ENCODE assay signal across 9 cellular contexts in the genomic region with DNA sequence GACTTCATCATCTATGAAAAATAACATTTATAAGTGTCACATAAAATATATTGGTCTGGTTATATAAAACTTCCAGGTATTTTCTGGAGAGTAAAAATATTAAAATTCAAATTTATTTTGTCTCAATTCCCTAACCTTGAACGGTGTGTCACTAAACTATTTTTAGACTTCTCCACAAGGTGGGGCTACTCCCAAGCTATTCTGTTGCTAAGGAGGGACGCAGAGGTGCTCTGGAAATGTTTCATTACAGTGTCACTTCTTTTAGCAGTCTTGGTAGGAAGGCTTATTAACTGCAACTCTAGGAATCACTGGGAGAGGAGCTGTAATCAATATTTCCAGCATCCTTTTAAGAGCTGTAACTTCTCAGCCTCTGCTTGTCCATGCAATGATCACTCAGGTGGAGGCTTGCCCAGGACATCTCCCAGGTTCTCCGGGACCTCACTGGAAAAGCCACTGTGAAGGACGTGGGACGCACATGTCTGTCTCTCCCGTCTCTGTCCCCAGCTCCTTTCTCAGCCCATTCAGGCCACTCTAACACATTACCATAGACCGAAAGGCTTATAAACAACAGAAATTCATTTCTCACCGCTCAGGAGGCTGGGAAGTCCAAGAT. TPM values are rescaled to one million over a fixed set of nuclear protein-coding genes. Genes with fewer than 3 reads are reported as not detected.
DNase-seq lines count a peak whose midpoint lies in the region; ATAC-seq, FAIRE-seq and TF ChIP-seq lines count a peak whose summit lies in the region.
"Had no signal": no experiment of that assay in that cellular context is flagged by ENCODE, and none has a peak within 500 bp of the region (broad histone marks: within the 10 kb centered on the region; RNA-seq: fewer than 3 reads in every experiment).

No MANE protein-coding gene starts in this region.

- H3K4me1 Mint-ChIP-seq in activated naive CD8-positive, alpha-beta T cell treated with anti-CD3 and anti-CD28 coated beads, Interleukin-2, amount 50 U/mL, for 24 hours = no peaks in the 10 kb centered on the region

- H3K9ac ChIP-seq in kidney (ENCODE audit: low read length in 2 of 2) = no peak overlapping the region

- intact Hi-C loops in kidney (cut with DNase I) = no loop called here

- H3K36me3 Mint-ChIP-seq in activated naive CD8-positive, alpha-beta T cell treated with anti-CD3 and anti-CD28 coated beads, Interleukin-2, amount 50 U/mL, for 24 hours (ENCODE audit: low read depth) = no peaks in the 10 kb centered on the region

- H3K27me3 Mint-ChIP-seq in activated naive CD8-positive, alpha-beta T cell treated with anti-CD3 and anti-CD28 coated beads, Interleukin-2, amount 50 U/mL, for 24 hours = no peaks in the 10 kb centered on the region

- FAIRE-seq in kidney (lab: Jason Lieb, UNC) = peak; percentile 59

- ATAC-seq in HG03342 (IDR thresholded peaks at IDR 0.05; ENCODE audit: unreplicated experiment) (no peak), HG03135 (IDR thresholded peaks at IDR 0.05; ENCODE audit: unreplicated experiment) (no peak)
- ATAC-seq in activated naive CD8-positive, alpha-beta T cell treated with anti-CD3 and anti-CD28 coated beads, Interleukin-2, amount 50 U/mL, for 24 hours = no peak

- DNase-seq in ELR (ENCODE audit: low read depth) = peak; percentile 82
- peak; percentile 16 for DNase-seq in NCI-H128 (lab: John Stamatoyannopoulos, UW; ENCODE audit: unreplicated experiment)
- DNase-seq in WERI-Rb-1 = peak; percentile 45
- DNase-seq in kidney = no peak
- DNase-seq in stimulated activated CD4-positive, alpha-beta T cell treated with anti-CD3 and anti-CD28 coated beads, Interleukin-2, amount 100 ng/mL, for 24 hours = no peak
- DNase-seq in activated naive CD8-positive, alpha-beta T cell treated with anti-CD3 and anti-CD28 coated beads, Interleukin-2, amount 50 U/mL, for 24 hours = no peak
- DNase-seq: left cardiac atrium had no signal

- H3K9me3 Mint-ChIP-seq in activated naive CD8-positive, alpha-beta T cell treated with anti-CD3 and anti-CD28 coated beads, Interleukin-2, amount 50 U/mL, for 24 hours = no peaks in the 10 kb centered on the region

- TF ChIP-seq CTCF in WERI-Rb-1 (IDR thresholded peaks at IDR 0.05; ENCODE audit: low read depth, low read length) = peak; percentile 40; the same call in 1 of the 2 replicates
- peak; percentile 6 for TF ChIP-seq CTCF in kidney (IDR thresholded peaks at IDR 0.05; ENCODE audit: borderline replicate concordance, extremely low read depth, insufficient read depth)

- H3K9me3 ChIP-seq in WERI-Rb-1 (ENCODE audit: severe bottlenecking) (no peaks in the 10 kb centered on the region), kidney (ENCODE audit: control insufficient read depth in 1 of 2, low read length in 2 of 2) (no peaks in the 10 kb centered on the region)

- H3K4me1 ChIP-seq in kidney (ENCODE audit: control insufficient read depth in 1 of 2, insufficient read depth in 1 of 2, low read depth in 1 of 2, low read length in 2 of 2) = no peaks in the 10 kb centered on the region

- H3K27me3 ChIP-seq in WERI-Rb-1 (ENCODE audit: insufficient read depth, low read depth, severe bottlenecking) = peaks cover 10% of the 10 kb centered on the region

- H3K36me3 ChIP-seq in WERI-Rb-1 = no peaks in the 10 kb centered on the region
- no peaks in the 10 kb centered on the region for H3K36me3 ChIP-seq in kidney (ENCODE audit: control insufficient read depth in 1 of 2, insufficient read depth in 2 of 2, low read length in 2 of 2)

- H3K4me3 ChIP-seq in WERI-Rb-1 (ENCODE audit: low read depth, low read length) (no peak overlapping the region), kidney (ENCODE audit: low read length in 2 of 2) (no peak overlapping the region)

- no peak overlapping the region for H3K4me3 Mint-ChIP-seq in activated naive CD8-positive, alpha-beta T cell treated with anti-CD3 and anti-CD28 coated beads, Interleukin-2, amount 50 U/mL, for 24 hours

- H3K27ac ChIP-seq in WERI-Rb-1 = no peak overlapping the region
- no peak overlapping the region for H3K27ac ChIP-seq in kidney (ENCODE audit: low read depth in 2 of 2, low read length in 2 of 2)

- H3K27ac Mint-ChIP-seq in activated naive CD8-positive, alpha-beta T cell treated with anti-CD3 and anti-CD28 coated beads, Interleukin-2, amount 50 U/mL, for 24 hours = no peak overlapping the region

RNA-seq across cellular contexts. Expression of a gene that starts 32.5 kb away (rescaled TPM):
- total RNA-seq in kidney = 16.4 TPM
- polyA plus RNA-seq in kidney (ENCODE audit: insufficient read depth, low read depth, low replicate concordance) = 0.49 TPM

Comparison
In these comparisons a context has a peak if more than half of its experiments do, and no peak if none do; other contexts are left out.
1. DNase-seq: peak in ELR (single experiment), NCI-H128 (single experiment) and WERI-Rb-1 (single experiment); none in kidney (single experiment), stimulated activated CD4-positive, alpha-beta T cell treated with anti-CD3 and anti-CD28 coated beads, Interleukin-2, amount 100 ng/mL, for 24 hours (0 of 2) and activated naive CD8-positive, alpha-beta T cell treated with anti-CD3 and anti-CD28 coated beads, Interleukin-2, amount 50 U/mL, for 24 hours (single experiment).